ENCODE assay signal across 10 cellular contexts in genomic region chr1:6037338-6037762, GRCh38. TPM values are rescaled to one million over a fixed set of nuclear protein-coding genes. Genes with fewer than 3 reads are reported as not detected.
DNase-seq lines count a peak whose midpoint lies in the region; ATAC-seq, FAIRE-seq and TF ChIP-seq lines count a peak whose summit lies in the region.
"Had no signal": no experiment of that assay in that cellular context is flagged by ENCODE, and none has a peak within 500 bp of the region (broad histone marks: within the 10 kb centered on the region; RNA-seq: fewer than 3 reads in every experiment).

No MANE protein-coding gene starts in this region.

- no peak for TF ChIP-seq CTCF in astrocyte (IDR thresholded peaks at IDR 0.05; ENCODE audit: insufficient read depth, low read depth, low read length)
- TF ChIP-seq CTCF in stomach (IDR thresholded peaks at IDR 0.05): no peak

- H3K27me3 ChIP-seq in right cardiac atrium (ENCODE audit: control insufficient read depth, insufficient read depth) (no peaks in the 10 kb centered on the region), astrocyte (ENCODE audit: insufficient read depth, low read length) (peaks cover 28% of the 10 kb centered on the region), stomach (peaks cover 0 to 37% (median 0%) of the 10 kb centered on the region in 3 donors)
- H3K27me3 ChIP-seq: sigmoid colon had no signal

- peaks cover 2% of the 10 kb centered on the region for H3K4me1 Mint-ChIP-seq in astrocyte (ENCODE audit: low read depth, unreplicated experiment)

- H3K4me3 ChIP-seq in right cardiac atrium (ENCODE audit: low read length) (no peak overlapping the region), astrocyte (ENCODE audit: insufficient read depth, low read depth, low read length) (no peak overlapping the region), stomach (no peak overlapping the region)
- H3K4me3 ChIP-seq: sigmoid colon had no signal

- H3K27ac Mint-ChIP-seq in astrocyte (ENCODE audit: unreplicated experiment): no peak overlapping the region

- DNase-seq in right cardiac atrium (peak in 2 of 3 donors; percentile 9 to 15), Right ventricle myocardium superior (no peak), astrocyte (ENCODE audit: low read depth) (no peak), urothelium cell line (ENCODE audit: low spot score) (peak; percentile 52), stomach (no peak), kidney tubule cell (ENCODE audit: low spot score) (no peak)
- no peak for DNase-seq in activated CD4-positive, CD25-positive, alpha-beta regulatory T cell treated with anti-CD3 and anti-CD28 coated beads, Interleukin-2, amount 50 U/mL, for 72 hours
- DNase-seq: OCI-M1, sigmoid colon had no signal

- no peak for ATAC-seq in right cardiac atrium
- ATAC-seq in Right ventricle myocardium superior (ENCODE audit: poor library complexity): no peak
- peak; percentile 80 for ATAC-seq in HG03432 (IDR thresholded peaks at IDR 0.05; ENCODE audit: unreplicated experiment)

- TF ChIP-seq POLR2A in stomach (IDR thresholded peaks at IDR 0.05): no peak

- no peaks in the 10 kb centered on the region for H3K36me3 Mint-ChIP-seq in astrocyte (ENCODE audit: low read depth, unreplicated experiment)

- TF ChIP-seq EP300 in stomach (IDR thresholded peaks at IDR 0.05): no peak

- H3K36me3 ChIP-seq in astrocyte (ENCODE audit: insufficient read depth, low read length) (no peaks in the 10 kb centered on the region), stomach (peaks cover 0 to 21% (median 0%) of the 10 kb centered on the region in 4 donors)
- H3K36me3 ChIP-seq: sigmoid colon had no signal

- WGBS in right cardiac atrium: 31% methylated on average over 9 of the region's 9 CpGs
- WGBS in stomach, 5 donors: 32 to 37% (median 35%) methylated on average over 9 of the region's 9 CpGs

- H3K9ac ChIP-seq in astrocyte (ENCODE audit: low read length): no peak overlapping the region

- no peaks in the 10 kb centered on the region for H3K9me3 Mint-ChIP-seq in astrocyte (ENCODE audit: unreplicated experiment)

- intact Hi-C loops in right cardiac atrium (cut with DNase I) (no loop called here), Right ventricle myocardium superior (cut with DNase I) (no loop called here), stomach (cut with DNase I; ENCODE audit: low total_unique reads) (no loop called here)

- H3K4me3 Mint-ChIP-seq in astrocyte (ENCODE audit: unreplicated experiment): no peak overlapping the region

- H3K9me3 ChIP-seq in right cardiac atrium (ENCODE audit: control insufficient read depth, low read length) (no peaks in the 10 kb centered on the region), astrocyte (ENCODE audit: insufficient read depth, low read depth, low read length) (no peaks in the 10 kb centered on the region), stomach (no peaks in the 10 kb centered on the region)
- H3K9me3 ChIP-seq: sigmoid colon had no signal

- H2AFZ ChIP-seq in astrocyte (ENCODE audit: low read depth, low read length): peak overlapping the region; percentile 51

- H3K4me2 ChIP-seq in astrocyte (ENCODE audit: low read length): peak overlapping the region; percentile 65

- H3K4me1 ChIP-seq in right cardiac atrium (ENCODE audit: control insufficient read depth, insufficient read depth, low read length): no peaks in the 10 kb centered on the region
- peaks cover 8% of the 10 kb centered on the region for H3K4me1 ChIP-seq in astrocyte (ENCODE audit: insufficient read depth, low read length)
- peaks cover 0 to 10% (median 3%) of the 10 kb centered on the region in 4 donors for H3K4me1 ChIP-seq in stomach
- H3K4me1 ChIP-seq: sigmoid colon had no signal

- H4K20me1 ChIP-seq in astrocyte (ENCODE audit: insufficient read depth, low read length): peaks cover 7% of the 10 kb centered on the region

- H3K27me3 Mint-ChIP-seq in astrocyte (ENCODE audit: low read depth, unreplicated experiment): peaks cover 55% of the 10 kb centered on the region

- H3K27ac ChIP-seq in right cardiac atrium (ENCODE audit: low read length) (no peak overlapping the region), astrocyte (ENCODE audit: low read depth, low read length) (no peak overlapping the region), stomach (no peak overlapping the region)
- H3K27ac ChIP-seq: sigmoid colon had no signal

- FAIRE-seq in astrocyte (lab: Jason Lieb, UNC) (no peak), urothelium cell line (lab: Jason Lieb, UNC) (no peak)

- no peaks in the 10 kb centered on the region for H3K79me2 ChIP-seq in astrocyte (ENCODE audit: insufficient read depth, low read length)

RNA-seq across cellular contexts. Expression of gene KCNAB2, which starts 8.3 kb away (rescaled TPM):
- total RNA-seq in right cardiac atrium: 10 to 100 TPM; 15.4 to 25.6 (median 19.0) TPM
- polyA plus RNA-seq in right cardiac atrium: 12.6 TPM
- 21.2 TPM for total RNA-seq in Right ventricle myocardium superior
- 3.1 and 4.4 TPM in 2 replicates for total RNA-seq in astrocyte
- total RNA-seq in stomach: 10 to 100 TPM in 1 of 5 donors, 1 to 10 TPM in 3, under 1 TPM in 1; 0.29 to 39.1 (median 4.2) TPM
- 1 to 10 TPM; 2.3 to 5.5 (median 2.4) TPM for polyA plus RNA-seq in stomach

RNA-seq across cellular contexts. Expression of gene NPHP4, which starts 45.1 kb away (rescaled TPM):
- total RNA-seq in right cardiac atrium (1 to 10 TPM; 4.8 to 6.0 (median 5.4) TPM), Right ventricle myocardium superior (4.3 TPM), astrocyte (8.4 and 9.3 TPM in 2 replicates), stomach (10 to 100 TPM in 3 of 5 donors, 1 to 10 TPM in 2; 5.3 to 29.7 (median 14.6) TPM)
- polyA plus RNA-seq in right cardiac atrium (2.8 TPM), stomach (1 to 10 TPM; 1.9 to 2.4 (median 2.0) TPM)

Comparison
In these comparisons a context has a peak if more than half of its experiments do, and no peak if none do; other contexts are left out.
1. DNase-seq: peak in right cardiac atrium (2 of 3) and urothelium cell line (single experiment); none in Right ventricle myocardium superior (single experiment), astrocyte (single experiment), stomach (single experiment), kidney tubule cell (single experiment) and activated CD4-positive, CD25-positive, alpha-beta regulatory T cell treated with anti-CD3 and anti-CD28 coated beads, Interleukin-2, amount 50 U/mL, for 72 hours (single experiment).